Comparison of ENCODE assay signal across 1 cellular context in genomic region chr4:153497091-153497531, GRCh38.
A peak's percentile ranks its signal among the peaks of the same experiment; 100 is the strongest.
TF ChIP-seq lines count a peak whose summit lies in the region.

No MANE protein-coding gene starts in this region.

TF ChIP-seq in SK-N-SH, 30 proteins besides CTCF, POLR2A, EP300 and RAD21 (continued from another document):
- TF ChIP-seq JUND (IDR thresholded peaks at IDR 0.05) (peak; percentile 36; the same call in 1 of the 2 replicates), FOSL2 (IDR thresholded peaks at IDR 0.05; ENCODE audit: borderline replicate concordance, low read depth) (peak; percentile 30; the same call in 1 of the 2 replicates), PBX3 (IDR thresholded peaks at IDR 0.05) (no peak)
